Comparison of ENCODE assay signal across 8 cellular contexts in genomic region chr5:95283761-95284511, GRCh38. TPM values are rescaled to one million over a fixed set of nuclear protein-coding genes. Genes with fewer than 3 reads are reported as not detected.
DNase-seq lines count a peak whose midpoint lies in the region; ATAC-seq, FAIRE-seq and TF ChIP-seq lines count a peak whose summit lies in the region.

No MANE protein-coding gene starts in this region.

- H3K4me3 ChIP-seq in AG10803 (ENCODE audit: low read length) (peak overlapping the region; percentile 51), small intestine (ENCODE audit: low read depth in 1 of 2, low read length in 2 of 2) (peak overlapping the region; percentile 41 to 61)

- no peak overlapping the region for H3K27ac ChIP-seq in small intestine (ENCODE audit: low read depth in 1 of 2, low read length in 1 of 2)

- H3K4me1 ChIP-seq in small intestine (ENCODE audit: control insufficient read depth in 2 of 2, insufficient read depth in 1 of 2, low read depth in 1 of 2, low read length in 1 of 2): no peaks in the 10 kb centered on the region

- no peaks in the 10 kb centered on the region for H3K9me3 ChIP-seq in small intestine (ENCODE audit: control insufficient read depth, low read depth)

- peaks cover 6 to 15% of the 10 kb centered on the region in 2 donors for H3K27me3 ChIP-seq in small intestine (ENCODE audit: control insufficient read depth in 2 of 2, insufficient read depth in 2 of 2, low read length in 2 of 2)

- no peak for FAIRE-seq in small intestine (lab: Jason Lieb, UNC)

- TF ChIP-seq CTCF in AG10803 (conservative IDR thresholded peaks at IDR 0.05; ENCODE audit: low read length) (peak; percentile 27), GM12874 (IDR thresholded peaks at IDR 0.05; ENCODE audit: insufficient read depth, low read depth, low read length) (peak; percentile 57)

- peak; percentile 53 for ATAC-seq in HG02943 (IDR thresholded peaks at IDR 0.05; ENCODE audit: low read depth, unreplicated experiment)

- no peak for DNase-seq in AG10803 (ENCODE audit: low read depth)
- peak; percentile 40 for DNase-seq in NCI-H774 (lab: John Stamatoyannopoulos, UW)
- peak; percentile 66 for DNase-seq in astrocyte of the hippocampus (ENCODE audit: low read depth, low spot score)
- DNase-seq in iPS-NIHi7 (ENCODE audit: extremely low spot score): peak; percentile 55
- peak; percentile 22 for DNase-seq in small intestine
- DNase-seq in ureter (ENCODE audit: low spot score): no peak

- WGBS in small intestine, 3 donors: 0 to 1% (median 1%) methylated on average over 47 to 80 of the region's 80 CpGs

- no peaks in the 10 kb centered on the region for H3K36me3 ChIP-seq in small intestine (ENCODE audit: control insufficient read depth in 2 of 2, insufficient read depth in 2 of 2, low read length in 2 of 2)

RNA-seq across cellular contexts. Expression of gene MCTP1, which starts 1.0 kb away (rescaled TPM):
- 1 to 10 TPM in 1 of 3 donors, under 1 TPM in 2; 0.22 to 6.1 (median 0.81) TPM for polyA plus RNA-seq in small intestine
- total RNA-seq in ureter: 35.8 TPM

Comparison
In these comparisons a context has a peak if more than half of its experiments do, and no peak if none do; other contexts are left out.
1. DNase-seq: peak in NCI-H774 (single experiment), astrocyte of the hippocampus (single experiment), iPS-NIHi7 (single experiment) and small intestine (single experiment); none in AG10803 (single experiment) and ureter (single experiment).